9 cellular contexts compared by ENCODE assay signal in the genomic region with DNA sequence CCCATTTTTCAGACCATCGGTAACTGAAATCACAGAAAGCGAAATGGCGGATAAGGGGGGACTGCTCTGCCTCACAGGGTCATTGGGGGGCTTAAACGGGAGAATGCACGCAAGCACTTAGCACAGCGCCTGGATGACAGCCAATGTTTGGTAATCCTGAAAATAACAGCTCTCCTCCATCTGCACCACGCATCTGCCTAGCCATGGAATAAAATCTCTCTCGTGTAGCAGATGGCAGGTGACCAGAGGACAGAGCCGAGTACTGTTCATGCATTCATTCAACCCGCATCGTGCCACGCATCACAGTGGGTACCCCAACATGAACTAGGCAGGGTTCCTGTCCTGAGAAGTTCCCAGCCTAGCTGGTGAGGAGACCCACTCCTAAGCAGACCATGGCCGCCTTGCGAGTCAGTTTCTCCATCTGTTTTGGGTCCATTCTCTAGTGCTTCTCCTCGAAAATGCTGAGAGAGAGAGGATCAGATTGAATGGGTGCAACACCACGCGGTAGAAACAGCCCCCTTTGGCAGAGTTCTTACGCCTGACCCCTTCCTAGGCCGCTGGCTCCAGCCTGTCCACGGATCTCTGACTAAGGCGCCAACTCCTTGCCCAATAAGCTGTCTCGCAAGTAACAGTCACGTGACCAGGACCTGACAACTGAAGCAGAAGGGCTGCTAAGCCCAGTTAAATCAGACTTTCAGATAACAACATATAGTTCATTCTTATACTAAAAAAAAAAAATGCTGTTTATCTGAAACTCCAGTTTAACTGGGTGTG. TPM values are rescaled to one million over a fixed set of nuclear protein-coding genes. Genes with fewer than 3 reads are reported as not detected.
DNase-seq lines count a peak whose midpoint lies in the region; ATAC-seq and TF ChIP-seq lines count a peak whose summit lies in the region.
"Had no signal": no experiment of that assay in that cellular context is flagged by ENCODE, and none has a peak within 500 bp of the region (broad histone marks: within the 10 kb centered on the region; RNA-seq: fewer than 3 reads in every experiment).

No MANE protein-coding gene starts in this region.

- H3K27me3 ChIP-seq in esophagus muscularis mucosa: no peaks in the 10 kb centered on the region

- no peak overlapping the region for H3K4me3 ChIP-seq in esophagus muscularis mucosa

- peaks cover 7% of the 10 kb centered on the region for H3K9me3 Mint-ChIP-seq in activated CD4-positive, alpha-beta T cell treated with anti-CD3 and anti-CD28 coated beads, Interleukin-2, amount 10 ng/mL, durations not matched to agents 7 days and 5 days

- H3K36me3 ChIP-seq in esophagus muscularis mucosa: no peaks in the 10 kb centered on the region

- H3K4me1 ChIP-seq in esophagus muscularis mucosa: peaks cover 4 to 32% (median 25%) of the 10 kb centered on the region in 4 donors

- DNase-seq in AG20443 (ENCODE audit: low spot score) (peak; percentile 74), NCI-H69 (lab: John Stamatoyannopoulos, UW) (peak; percentile 59), esophagus muscularis mucosa (ENCODE audit: extremely low spot score) (no peak), myocyte (ENCODE audit: low read depth) (peak; percentile 22), NCI-H2107 (lab: John Stamatoyannopoulos, UW) (no peak), HCEC 1CT (no peak)
- no peak for DNase-seq in activated CD4-positive, alpha-beta T cell treated with anti-CD3 and anti-CD28 coated beads, Interleukin-2, amount 10 ng/mL, durations not matched to agents 7 days and 5 days

- H3K27me3 Mint-ChIP-seq in activated CD4-positive, alpha-beta T cell treated with anti-CD3 and anti-CD28 coated beads, Interleukin-2, amount 10 ng/mL, durations not matched to agents 7 days and 5 days: no peaks in the 10 kb centered on the region

- intact Hi-C loops in esophagus muscularis mucosa (cut with DNase I): no loop called here

- H3K36me3 Mint-ChIP-seq in activated CD4-positive, alpha-beta T cell treated with anti-CD3 and anti-CD28 coated beads, Interleukin-2, amount 10 ng/mL, durations not matched to agents 7 days and 5 days (ENCODE audit: low read depth): peaks cover 3% of the 10 kb centered on the region

- POLR2A ChIA-PET in activated CD4-positive, alpha-beta T cell treated with anti-CD3 and anti-CD28 coated beads, Interleukin-2, amount 10 ng/mL, durations not matched to agents 7 days and 5 days (lab: Charles Lee): no interaction called here

- no peak for TF ChIP-seq EP300 in esophagus muscularis mucosa (IDR thresholded peaks at IDR 0.05)

- no peak overlapping the region for H3K4me3 Mint-ChIP-seq in activated CD4-positive, alpha-beta T cell treated with anti-CD3 and anti-CD28 coated beads, Interleukin-2, amount 10 ng/mL, durations not matched to agents 7 days and 5 days
- H3K4me3 Mint-ChIP-seq: dendritic cell treated with granulocyte-macrophage colony-stimulating factor and Interleukin-4, amounts not matched to agents 40 ng/mL and 50 ng/mL, for 4 days had no signal

- ATAC-seq in HG02840 (IDR thresholded peaks at IDR 0.05; ENCODE audit: low FRiP score, unreplicated experiment): no peak

- TF ChIP-seq POLR2A in esophagus muscularis mucosa (IDR thresholded peaks at IDR 0.05; ENCODE audit: low read depth): no peak

- no peak for TF ChIP-seq CTCF in esophagus muscularis mucosa (IDR thresholded peaks at IDR 0.05)

- no peaks in the 10 kb centered on the region for H3K4me1 Mint-ChIP-seq in activated CD4-positive, alpha-beta T cell treated with anti-CD3 and anti-CD28 coated beads, Interleukin-2, amount 10 ng/mL, durations not matched to agents 7 days and 5 days

- no peak overlapping the region for H3K27ac Mint-ChIP-seq in activated CD4-positive, alpha-beta T cell treated with anti-CD3 and anti-CD28 coated beads, Interleukin-2, amount 10 ng/mL, durations not matched to agents 7 days and 5 days
- H3K27ac Mint-ChIP-seq: dendritic cell treated with granulocyte-macrophage colony-stimulating factor and Interleukin-4, amounts not matched to agents 40 ng/mL and 50 ng/mL, for 4 days had no signal

- H3K27ac ChIP-seq in esophagus muscularis mucosa (replicated peaks in 1 of 4): peak overlapping the region in 3 of 4 donors; percentile 13 to 40 (median 17)

- peaks cover 0 to 6% (median 0%) of the 10 kb centered on the region in 4 donors for H3K9me3 ChIP-seq in esophagus muscularis mucosa

- CTCF ChIA-PET in activated CD4-positive, alpha-beta T cell treated with anti-CD3 and anti-CD28 coated beads, Interleukin-2, amount 10 ng/mL, durations not matched to agents 7 days and 5 days (lab: Charles Lee): no interaction called here

- 76% methylated on average over 20 of the region's 23 CpGs for WGBS in esophagus muscularis mucosa

RNA-seq across cellular contexts. Expression of a gene that starts 7.3 kb away (rescaled TPM):
- total RNA-seq in esophagus muscularis mucosa (1 to 10 TPM in 1 of 4 donors, under 1 TPM in 3; 0.45 to 3.7 (median 0.84) TPM), myocyte (0.21 and 0.29 TPM in 2 replicates)
- 0.20 TPM for polyA plus RNA-seq in myocyte (2012)
- total RNA-seq in activated CD4-positive, alpha-beta T cell treated with anti-CD3 and anti-CD28 coated beads, Interleukin-2, amount 10 ng/mL, durations not matched to agents 7 days and 5 days: not detected

Comparison
In these comparisons a context has a peak if more than half of its experiments do, and no peak if none do; other contexts are left out.
1. DNase-seq: peak in AG20443 (single experiment), NCI-H69 (single experiment) and myocyte (single experiment); none in esophagus muscularis mucosa (single experiment), activated CD4-positive, alpha-beta T cell treated with anti-CD3 and anti-CD28 coated beads, Interleukin-2, amount 10 ng/mL, durations not matched to agents 7 days and 5 days (single experiment), NCI-H2107 (single experiment) and HCEC 1CT (single experiment).